In genomic region chr7:47946581-47947354, GRCh38 we compare ENCODE assay signal across 22 cellular contexts. TPM values are rescaled to one million over a fixed set of nuclear protein-coding genes. Genes with fewer than 3 reads are reported as not detected.
DNase-seq lines count a peak whose midpoint lies in the region; ATAC-seq and TF ChIP-seq lines count a peak whose summit lies in the region.
"Had no signal": no experiment of that assay in that cellular context is flagged by ENCODE, and none has a peak within 500 bp of the region (broad histone marks: within the 10 kb centered on the region; RNA-seq: fewer than 3 reads in every experiment).

No MANE protein-coding gene starts in this region.

- WGBS in esophagus muscularis mucosa, result 90% methylated on average over 7 of the region's 7 CpGs
- WGBS in aorta, 2 donors, result 44 to 58% methylated on average over 7 of the region's 7 CpGs
- 85% methylated on average over 7 of the region's 7 CpGs for WGBS in prostate gland

- H3K27me3 ChIP-seq in CD4-positive, CD25-positive, alpha-beta regulatory T cell (ENCODE audit: control insufficient read depth, insufficient read depth, low read length), result no peaks in the 10 kb centered on the region
- no peaks in the 10 kb centered on the region for H3K27me3 ChIP-seq in Panc1 (ENCODE audit: control insufficient read depth, insufficient read depth, low read length)
- H3K27me3 ChIP-seq in esophagus muscularis mucosa, result no peaks in the 10 kb centered on the region
- no peaks in the 10 kb centered on the region for H3K27me3 ChIP-seq in osteoblast (ENCODE audit: insufficient read depth, low read length)
- no peaks in the 10 kb centered on the region for H3K27me3 ChIP-seq in aorta (ENCODE audit: control insufficient read depth in 1 of 2, insufficient read depth in 2 of 2, low read length in 1 of 2)
- H3K27me3 ChIP-seq in prostate gland (replicated peaks; ENCODE audit: insufficient read depth), result no peaks in the 10 kb centered on the region
- H3K27me3 ChIP-seq: dorsolateral prefrontal cortex, SJCRH30, testis had no signal

- intact Hi-C loops in Panc1 (cut with micrococcal nuclease; ENCODE audit: unreplicated experiment), result loop anchor here (5.0 kb wide), 1 partner anchor 679 kb away; no protein-coding TSS in a partner anchor
- intact Hi-C loops in esophagus muscularis mucosa (cut with DNase I), result loop anchor here (1.0 kb wide), 1 partner anchor 163 kb away; no protein-coding TSS in a partner anchor
- intact Hi-C loops in aorta (cut with DNase I), result loop anchor here in 1 of 2 donors (5.0 kb wide), 1 partner anchor 46 kb away; no protein-coding TSS in a partner anchor
- intact Hi-C loops in prostate gland (cut with DNase I), result no loop called here

- no TSS peak for BruUV-seq in Panc1 (replicated peaks; lab: Mats Ljungman, UMichigan)

- no peaks in the 10 kb centered on the region for H3K9me3 ChIP-seq in CD4-positive, CD25-positive, alpha-beta regulatory T cell (ENCODE audit: control insufficient read depth in 2 of 2, low read length in 2 of 2)
- no peaks in the 10 kb centered on the region for H3K9me3 ChIP-seq in Panc1 (ENCODE audit: control insufficient read depth, insufficient read depth, low read depth, low read length)
- H3K9me3 ChIP-seq in esophagus muscularis mucosa, result no peaks in the 10 kb centered on the region
- no peaks in the 10 kb centered on the region for H3K9me3 ChIP-seq in osteoblast (ENCODE audit: low read depth, low read length)
- H3K9me3 ChIP-seq in aorta (ENCODE audit: control insufficient read depth, low read length), result no peaks in the 10 kb centered on the region
- no peaks in the 10 kb centered on the region for H3K9me3 ChIP-seq in prostate gland
- H3K9me3 ChIP-seq: SJCRH30, testis had no signal

- no peak for TF ChIP-seq CTCF in Panc1 (IDR thresholded peaks at IDR 0.05)
- TF ChIP-seq CTCF in esophagus muscularis mucosa (IDR thresholded peaks at IDR 0.05), result no peak
- TF ChIP-seq CTCF in osteoblast (IDR thresholded peaks at IDR 0.05; ENCODE audit: extremely low read depth, low read depth, low read length), result no peak
- no peak for TF ChIP-seq CTCF in prostate gland (IDR thresholded peaks at IDR 0.05)

- H3K4me2 ChIP-seq in osteoblast (ENCODE audit: insufficient read depth, low read length), result no peak overlapping the region

- H3K4me1 Mint-ChIP-seq in CD4-positive, CD25-positive, alpha-beta regulatory T cell, result no peaks in the 10 kb centered on the region

- in situ Hi-C loops in Panc1 (cut with HindIII; ENCODE audit: low pct_unique_long_range_greater_than_20kb, low sequenced_read_pairs), result no loop called here

- no peaks in the 10 kb centered on the region for H3K4me1 ChIP-seq in CD4-positive, CD25-positive, alpha-beta regulatory T cell (ENCODE audit: control insufficient read depth, insufficient read depth, low read length, poor library complexity, severe bottlenecking)
- H3K4me1 ChIP-seq in Panc1 (ENCODE audit: control insufficient read depth, insufficient read depth, low read length) (peaks cover 27% of the 10 kb centered on the region), esophagus muscularis mucosa (peaks cover 0 to 27% (median 7%) of the 10 kb centered on the region in 4 donors), osteoblast (ENCODE audit: insufficient read depth, low read length) (peaks cover 16% of the 10 kb centered on the region), aorta (ENCODE audit: control insufficient read depth in 1 of 2, insufficient read depth in 2 of 2, low read length in 2 of 2) (no peaks in the 10 kb centered on the region), prostate gland (replicated peaks) (no peaks in the 10 kb centered on the region)
- H3K4me1 ChIP-seq: SJCRH30 had no signal

- no peak for TF ChIP-seq EP300 in esophagus muscularis mucosa (IDR thresholded peaks at IDR 0.05)

- H3K4me3 Mint-ChIP-seq in CD4-positive, CD25-positive, alpha-beta regulatory T cell, result no peak overlapping the region
- H3K4me3 Mint-ChIP-seq: activated naive CD8-positive, alpha-beta T cell; HFFc6 had no signal

- peak overlapping the region; percentile 20 for H2AFZ ChIP-seq in osteoblast (ENCODE audit: low read length)

- no peak for ATAC-seq in CD4-positive, CD25-positive, alpha-beta regulatory T cell (ENCODE audit: low read depth in 2 of 2)
- ATAC-seq in Panc1, result no peak
- no peak for ATAC-seq in aorta (ENCODE audit: low FRiP score)
- no peak for ATAC-seq in HG03460 (IDR thresholded peaks at IDR 0.05; ENCODE audit: unreplicated experiment)

- H3K9me3 Mint-ChIP-seq in CD4-positive, CD25-positive, alpha-beta regulatory T cell, result no peaks in the 10 kb centered on the region
- H3K9me3 Mint-ChIP-seq: HFFc6 had no signal

- peaks cover 6% of the 10 kb centered on the region for H3K27me3 Mint-ChIP-seq in CD4-positive, CD25-positive, alpha-beta regulatory T cell
- H3K27me3 Mint-ChIP-seq: activated naive CD8-positive, alpha-beta T cell had no signal

- H3K4me3 ChIP-seq in CD4-positive, CD25-positive, alpha-beta regulatory T cell (ENCODE audit: low read depth, low read length), result no peak overlapping the region
- H3K4me3 ChIP-seq in Panc1 (ENCODE audit: low read depth in 2 of 2, low read length in 2 of 2), result no peak overlapping the region
- no peak overlapping the region for H3K4me3 ChIP-seq in esophagus muscularis mucosa
- no peak overlapping the region for H3K4me3 ChIP-seq in osteoblast (ENCODE audit: insufficient read depth, low read length)
- H3K4me3 ChIP-seq in aorta (ENCODE audit: low read length in 2 of 2), result no peak overlapping the region
- no peak overlapping the region for H3K4me3 ChIP-seq in prostate gland
- H3K4me3 ChIP-seq: dorsolateral prefrontal cortex, SJCRH30, testis had no signal

- H3K27ac ChIP-seq in CD4-positive, CD25-positive, alpha-beta regulatory T cell (ENCODE audit: insufficient read depth, low read length, poor library complexity, severe bottlenecking), result no peak overlapping the region
- H3K27ac ChIP-seq in Panc1 (ENCODE audit: low read length) (peak overlapping the region; percentile 0; the same call in 1 of the 2 replicates), esophagus muscularis mucosa (replicated peaks in 1 of 4) (peak overlapping the region in 3 of 4 donors; percentile 37 to 71 (median 40)), osteoblast (ENCODE audit: low read depth, low read length) (no peak overlapping the region), aorta (ENCODE audit: low read depth in 1 of 2, low read length in 2 of 2) (no peak overlapping the region), prostate gland (no peak overlapping the region)
- H3K27ac ChIP-seq: dorsolateral prefrontal cortex, SJCRH30, testis had no signal

- CTCF ChIA-PET in Panc1 (lab: Charles Lee), result interaction anchor here (0.6 kb wide), 1 partner anchor 208 kb away, joined by 7 read pairs; no protein-coding TSS in a partner anchor

- no peaks in the 10 kb centered on the region for H3K36me3 Mint-ChIP-seq in CD4-positive, CD25-positive, alpha-beta regulatory T cell
- H3K36me3 Mint-ChIP-seq: activated naive CD8-positive, alpha-beta T cell had no signal

- no peaks in the 10 kb centered on the region for H4K20me1 ChIP-seq in osteoblast (ENCODE audit: insufficient read depth, low read length)

- POLR2A ChIA-PET in Panc1 (lab: Charles Lee), result no interaction called here

- no peaks in the 10 kb centered on the region for H3K36me3 ChIP-seq in CD4-positive, CD25-positive, alpha-beta regulatory T cell (ENCODE audit: control insufficient read depth, insufficient read depth, low read length)
- H3K36me3 ChIP-seq in Panc1 (ENCODE audit: control insufficient read depth, insufficient read depth, low read length), result no peaks in the 10 kb centered on the region
- no peaks in the 10 kb centered on the region for H3K36me3 ChIP-seq in esophagus muscularis mucosa
- no peaks in the 10 kb centered on the region for H3K36me3 ChIP-seq in osteoblast (ENCODE audit: insufficient read depth, low read length)
- no peaks in the 10 kb centered on the region for H3K36me3 ChIP-seq in aorta (ENCODE audit: control insufficient read depth in 1 of 2, insufficient read depth in 2 of 2, low read length in 1 of 2)
- H3K36me3 ChIP-seq in prostate gland, result no peaks in the 10 kb centered on the region
- H3K36me3 ChIP-seq: SJCRH30 had no signal

- no peak for DNase-seq in CD4-positive, CD25-positive, alpha-beta regulatory T cell
- DNase-seq in Panc1 (ENCODE audit: low read depth, low spot score) (no peak), esophagus muscularis mucosa (ENCODE audit: extremely low spot score) (no peak), osteoblast (ENCODE audit: insufficient read length, low spot score, missing footprints) (no peak), aorta (no peak), OCI-M2 (lab: John Stamatoyannopoulos, UW; ENCODE audit: unreplicated experiment) (no peak), prostate gland (ENCODE audit: low spot score) (no peak)
- DNase-seq: activated CD8-positive, alpha-beta memory T cell treated with anti-CD3 and anti-CD28 coated beads, Interleukin-2, amount 50 U/mL, for 48 hours; AML-193; COR-L47; dorsolateral prefrontal cortex; HFFc6; kidney glomerular epithelial cell; MM.1S; NCI-H187; NCI-H524; nucleus accumbens; SJCRH30; stimulated activated CD4-positive, alpha-beta T cell treated with anti-CD3 and anti-CD28 coated beads, Interleukin-4, amount 100 ng/mL, for 1 hour; testis had no signal

- H3K27ac Mint-ChIP-seq in CD4-positive, CD25-positive, alpha-beta regulatory T cell, result peak overlapping the region in 2 of 3 donors; percentile 36 to 52
- H3K27ac Mint-ChIP-seq: activated naive CD8-positive, alpha-beta T cell; HFFc6 had no signal

- H3K79me2 ChIP-seq in osteoblast (ENCODE audit: insufficient read depth, low read length), result no peaks in the 10 kb centered on the region

- TF ChIP-seq POLR2A in esophagus muscularis mucosa (IDR thresholded peaks at IDR 0.05; ENCODE audit: low read depth) (no peak), prostate gland (IDR thresholded peaks at IDR 0.05) (no peak)

RNA-seq across cellular contexts. Expression of gene PKD1L1, which starts 1.5 kb away (rescaled TPM):
- 0.17 TPM for total RNA-seq in CD4-positive, CD25-positive, alpha-beta regulatory T cell
- polyA plus RNA-seq in CD4-positive, CD25-positive, alpha-beta regulatory T cell, result under 1 TPM in 2 of 4 donors, not detected in 2; 0.02 to 0.06 TPM
- total RNA-seq in Panc1 (2021; ENCODE audit: unreplicated experiment), result 2.2 TPM
- polyA plus RNA-seq in Panc1 (2012; ENCODE audit: insufficient read length), result 2.5 TPM
- 1 to 10 TPM in 1 of 4 donors, under 1 TPM in 3; 0.50 to 1.7 (median 0.73) TPM for total RNA-seq in esophagus muscularis mucosa
- total RNA-seq in osteoblast, result under 0.01 TPM in 2 replicates
- 1 to 10 TPM in 1 of 2 donors, under 1 TPM in 1; 0.52 to 1.2 TPM for total RNA-seq in aorta
- not detected for polyA plus RNA-seq in aorta
- 10 to 100 TPM in 1 of 2 donors, under 1 TPM in 1; 0.59 to 40.9 TPM for total RNA-seq in prostate gland

RNA-seq across cellular contexts. Expression of gene HUS1, which starts 32.6 kb away (rescaled TPM):
- 68.1 TPM for total RNA-seq in CD4-positive, CD25-positive, alpha-beta regulatory T cell
- 10 to 100 TPM; 30.2 to 39.5 (median 32.8) TPM for polyA plus RNA-seq in CD4-positive, CD25-positive, alpha-beta regulatory T cell
- total RNA-seq in Panc1 (2021; ENCODE audit: unreplicated experiment) (72.7 TPM), esophagus muscularis mucosa (10 to 100 TPM; 11.5 to 15.6 (median 13.7) TPM), osteoblast (17.1 and 19.9 TPM in 2 replicates), aorta (10 to 100 TPM; 28.2 to 32.9 TPM), prostate gland (10 to 100 TPM; 26.1 to 43.1 TPM)
- polyA plus RNA-seq in Panc1 (2012; ENCODE audit: insufficient read length), result 29.3 TPM
- polyA plus RNA-seq in aorta, result 10 to 100 TPM; 11.9 to 17.7 TPM

Comparison
In these comparisons a context has a peak if more than half of its experiments do, and no peak if none do; other contexts are left out.
1. H3K27ac ChIP-seq: peak in Panc1 (single experiment) and esophagus muscularis mucosa (3 of 4); none in CD4-positive, CD25-positive, alpha-beta regulatory T cell (single experiment), osteoblast (single experiment), aorta (0 of 2) and prostate gland (0 of 2).